ENCODE assay signal across 24 cellular contexts in the genomic region with DNA sequence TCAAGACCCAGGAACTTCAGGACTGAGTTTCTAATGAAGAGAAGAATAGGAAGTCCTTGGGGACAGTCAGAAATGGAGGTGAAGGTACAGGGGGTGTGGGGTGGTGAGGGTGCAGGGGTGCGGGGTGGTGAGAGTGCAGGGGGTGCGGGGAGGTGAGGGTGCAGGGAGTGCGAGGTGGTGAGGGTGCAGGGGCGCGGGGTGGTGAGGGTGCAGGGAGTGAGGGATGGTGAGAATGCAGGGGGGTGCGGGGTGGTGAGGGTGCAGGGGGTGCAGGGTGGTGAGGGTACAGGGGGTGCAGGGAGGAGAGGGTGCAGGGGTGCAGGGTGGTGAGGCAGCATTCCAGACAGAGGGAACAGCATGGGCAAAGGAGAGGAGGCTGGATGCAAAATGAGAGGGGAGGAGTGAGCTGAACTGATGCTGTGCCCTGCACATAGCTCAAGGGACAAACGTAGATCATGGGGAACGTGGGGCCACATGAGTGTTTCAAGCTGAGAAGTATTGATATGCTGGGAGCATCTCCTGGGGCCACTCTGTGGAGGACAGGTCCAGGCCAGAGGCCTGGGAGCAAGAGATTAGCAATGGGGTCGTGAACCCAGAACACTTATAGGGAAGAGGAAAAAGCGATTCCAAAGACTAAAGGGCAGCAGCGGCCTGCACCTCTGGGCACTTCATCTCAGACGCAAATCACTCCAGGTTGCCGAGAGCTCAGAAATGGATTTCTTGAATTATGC. TPM values are rescaled to one million over a fixed set of nuclear protein-coding genes. Genes with fewer than 3 reads are reported as not detected.
DNase-seq lines count a peak whose midpoint lies in the region; ATAC-seq, FAIRE-seq and TF ChIP-seq lines count a peak whose summit lies in the region.
"Had no signal": no experiment of that assay in that cellular context is flagged by ENCODE, and none has a peak within 500 bp of the region (broad histone marks: within the 10 kb centered on the region; RNA-seq: fewer than 3 reads in every experiment).

No MANE protein-coding gene starts in this region.

- H3K9me3 ChIP-seq in hepatocyte (ENCODE audit: low read depth) (no peaks in the 10 kb centered on the region), neuronal stem cell (replicated peaks in 1 of 2; ENCODE audit: control insufficient read depth in 2 of 2, insufficient read depth in 1 of 2, low read depth in 1 of 2, low read length in 2 of 2) (no peaks in the 10 kb centered on the region)
- H3K9me3 ChIP-seq: BLaER1 treated with 17β-estradiol and CSF1 and Interleukin-3, amounts not matched to agents 10 nM and 100 nM; MG63; SJCRH30 had no signal

- H3K27me3 ChIP-seq in hepatocyte (no peaks in the 10 kb centered on the region), neuronal stem cell (ENCODE audit: control insufficient read depth in 3 of 3, insufficient read depth in 3 of 3, low read depth in 1 of 3, low read length in 3 of 3) (peaks cover 0 to 10% (median 0%) of the 10 kb centered on the region in 3 experiments)
- H3K27me3 ChIP-seq: BLaER1 treated with 17β-estradiol and CSF1 and Interleukin-3, amounts not matched to agents 10 nM and 100 nM; SJCRH30 had no signal

- H2AK5ac ChIP-seq in neuronal stem cell (ENCODE audit: low read depth, low read length), result peak overlapping the region; percentile 37

- H3K4me3 ChIP-seq in hepatocyte (no peak overlapping the region), neuronal stem cell (ENCODE audit: low read length in 2 of 2) (peak overlapping the region in 1 of 2 donors; percentile 40)
- H3K4me3 ChIP-seq: BLaER1 treated with 17β-estradiol and CSF1 and Interleukin-3, amounts not matched to agents 10 nM and 100 nM; MG63; PC-9; SJCRH30 had no signal

- H3K36me3 ChIP-seq in hepatocyte (replicated peaks; ENCODE audit: insufficient read depth, low read depth), result no peaks in the 10 kb centered on the region
- no peaks in the 10 kb centered on the region for H3K36me3 ChIP-seq in neuronal stem cell (replicated peaks in 1 of 2; ENCODE audit: control insufficient read depth in 2 of 2, insufficient read depth in 2 of 2, low read length in 2 of 2)
- H3K36me3 ChIP-seq: BLaER1 treated with 17β-estradiol and CSF1 and Interleukin-3, amounts not matched to agents 10 nM and 100 nM; MG63; SJCRH30 had no signal

- H3K23ac ChIP-seq in neuronal stem cell (ENCODE audit: low read depth, low read length, poor library complexity), result peak overlapping the region; percentile 43

- H3K4ac ChIP-seq in neuronal stem cell (ENCODE audit: low read length), result no peak overlapping the region

- H2BK5ac ChIP-seq in neuronal stem cell (ENCODE audit: low read length), result no peak overlapping the region

- ATAC-seq in GM18907 (IDR thresholded peaks at IDR 0.05; ENCODE audit: unreplicated experiment), result no peak
- ATAC-seq: Right ventricle myocardium inferior, SK-N-SH treated with all-trans-retinoic acid at 6 μM for 48 hours had no signal

- WGBS in hepatocyte (ENCODE audit: low lambda C conversion rate, missing lambda C conversion rate), result 77% methylated on average over 7 of the region's 13 CpGs
- no CpG with 5 or more reads among the region's 13 CpGs for WGBS in neuronal stem cell (ENCODE audit: extremely low coverage in 2 of 2, insufficient read length in 2 of 2, insufficient replicate concordance in 1 of 2), 2 donors

- H3K18ac ChIP-seq in neuronal stem cell (ENCODE audit: low read length), result peak overlapping the region; percentile 71

- no peak overlapping the region for H2BK15ac ChIP-seq in neuronal stem cell (ENCODE audit: low read length)

- no peak overlapping the region for H3K14ac ChIP-seq in neuronal stem cell (ENCODE audit: low read length)

- no peaks in the 10 kb centered on the region for H3K79me1 ChIP-seq in neuronal stem cell (ENCODE audit: low read depth, low read length)

- H3K4me2 ChIP-seq in hepatocyte (no peak overlapping the region), neuronal stem cell (ENCODE audit: insufficient read depth, low read length, poor library complexity, severe bottlenecking) (no peak overlapping the region)
- H3K4me2 ChIP-seq: BLaER1 treated with 17β-estradiol and CSF1 and Interleukin-3, amounts not matched to agents 10 nM and 100 nM; PC-9 had no signal

- peak overlapping the region; percentile 62 for H3K27ac ChIP-seq in 22Rv1
- H3K27ac ChIP-seq in VCaP, result peak overlapping the region; percentile 71
- peak overlapping the region; percentile 98 for H3K27ac ChIP-seq in hepatocyte
- no peak overlapping the region for H3K27ac ChIP-seq in neuronal stem cell (replicated peaks; ENCODE audit: low read length)
- H3K27ac ChIP-seq: BLaER1 treated with 17β-estradiol and CSF1 and Interleukin-3, amounts not matched to agents 10 nM and 100 nM; PC-9; SJCRH30 had no signal

- no peak overlapping the region for H3K9ac ChIP-seq in neuronal stem cell (ENCODE audit: low read depth, low read length, poor library complexity)
- H3K9ac ChIP-seq: BLaER1 treated with 17β-estradiol and CSF1 and Interleukin-3, amounts not matched to agents 10 nM and 100 nM had no signal

- no peak overlapping the region for H2BK12ac ChIP-seq in neuronal stem cell (ENCODE audit: low read length)

- H4K8ac ChIP-seq in neuronal stem cell (ENCODE audit: low read depth, low read length), result peak overlapping the region; percentile 65

- TF ChIP-seq CTCF in 22Rv1 (IDR thresholded peaks at IDR 0.05) (no peak), VCaP (conservative IDR thresholded peaks at IDR 0.05) (no peak), hepatocyte (IDR thresholded peaks at IDR 0.05; ENCODE audit: poor library complexity) (no peak)

- H4K20me1 ChIP-seq in hepatocyte (ENCODE audit: insufficient read depth, poor library complexity, severe bottlenecking), result no peaks in the 10 kb centered on the region
- H4K20me1 ChIP-seq: BLaER1 treated with 17β-estradiol and CSF1 and Interleukin-3, amounts not matched to agents 10 nM and 100 nM had no signal

- TF ChIP-seq POLR2A in GM12891 (IDR thresholded peaks at IDR 0.05; ENCODE audit: low read depth, low read length), result no peak

- no peak overlapping the region for H4K91ac ChIP-seq in neuronal stem cell (ENCODE audit: low read depth, low read length, poor library complexity)

- DNase-seq in hepatocyte (ENCODE audit: low spot score) (no peak), neuronal stem cell (ENCODE audit: low spot score) (no peak), GM12891 (ENCODE audit: insufficient read length, low spot score) (no peak), NCI-H226 (no peak)
- DNase-seq in activated T-cell treated with anti-CD3 and anti-CD28 coated beads, Interleukin-2, amount 50 U/mL, for 1 hour, result no peak
- DNase-seq: AML-193; CD4-positive, alpha-beta T cell; KG1; MG63; NCI-H2029; NCI-H526 treated with DMSO at 0.1 percent for 48 hours; PC-9; SJCRH30 had no signal

- no peak overlapping the region for H2AFZ ChIP-seq in hepatocyte
- H2AFZ ChIP-seq in neuronal stem cell (ENCODE audit: low read length), result no peak overlapping the region
- H2AFZ ChIP-seq: PC-9 had no signal

- FAIRE-seq in GM12891 (lab: Jason Lieb, UNC), result no peak
- FAIRE-seq: A204.1, G401.6, GM12892, H54, HTR-8/SVneo had no signal

- H2BK120ac ChIP-seq in neuronal stem cell (ENCODE audit: low read depth, low read length), result no peak overlapping the region

- H3K4me1 ChIP-seq in hepatocyte (ENCODE audit: insufficient read depth), result peaks cover 22% of the 10 kb centered on the region
- peaks cover 2 to 3% of the 10 kb centered on the region in 2 donors for H3K4me1 ChIP-seq in neuronal stem cell (ENCODE audit: control insufficient read depth in 2 of 2, insufficient read depth in 1 of 2, low read depth in 1 of 2, low read length in 2 of 2)

- no peaks in the 10 kb centered on the region for H3K79me2 ChIP-seq in hepatocyte

- no peaks in the 10 kb centered on the region for H3K9me2 ChIP-seq in hepatocyte (replicated peaks; ENCODE audit: insufficient read depth)

TF ChIP-seq in GM12891, 5 proteins besides CTCF, POLR2A, EP300 and RAD21:
- TF ChIP-seq POLR2AphosphoS5 (IDR thresholded peaks at IDR 0.05; ENCODE audit: low read depth, low read length), result no peak
- no peak for TF ChIP-seq POU2F2 (IDR thresholded peaks at IDR 0.05; ENCODE audit: low read depth, low read length)
- TF ChIP-seq PAX5 (IDR thresholded peaks at IDR 0.05; ENCODE audit: insufficient read depth, low read length, severe bottlenecking), result no peak
- no peak for TF ChIP-seq SPI1 (IDR thresholded peaks at IDR 0.05; ENCODE audit: low read depth, low read length)
- TF ChIP-seq TAF1 (IDR thresholded peaks at IDR 0.05; ENCODE audit: low read depth, low read length), result no peak

RNA-seq across cellular contexts. Expression of a gene that starts 23.7 kb away (rescaled TPM):
- 5.5 and 8.9 TPM in 2 replicates for total RNA-seq in hepatocyte
- polyA plus RNA-seq in hepatocyte, result 7.4 and 8.3 TPM in 2 replicates
- 3.7 TPM for polyA plus RNA-seq in neuronal stem cell (2013, experiment 1 of 2)
- 3.5 TPM for polyA plus RNA-seq in neuronal stem cell (2013, experiment 2 of 2)
- 0.04 TPM for polyA plus RNA-seq in GM12891 (2012; ENCODE audit: low read depth, missing spikeins)
